Comparison of ENCODE assay signal across 2 cellular contexts in the genomic region with DNA sequence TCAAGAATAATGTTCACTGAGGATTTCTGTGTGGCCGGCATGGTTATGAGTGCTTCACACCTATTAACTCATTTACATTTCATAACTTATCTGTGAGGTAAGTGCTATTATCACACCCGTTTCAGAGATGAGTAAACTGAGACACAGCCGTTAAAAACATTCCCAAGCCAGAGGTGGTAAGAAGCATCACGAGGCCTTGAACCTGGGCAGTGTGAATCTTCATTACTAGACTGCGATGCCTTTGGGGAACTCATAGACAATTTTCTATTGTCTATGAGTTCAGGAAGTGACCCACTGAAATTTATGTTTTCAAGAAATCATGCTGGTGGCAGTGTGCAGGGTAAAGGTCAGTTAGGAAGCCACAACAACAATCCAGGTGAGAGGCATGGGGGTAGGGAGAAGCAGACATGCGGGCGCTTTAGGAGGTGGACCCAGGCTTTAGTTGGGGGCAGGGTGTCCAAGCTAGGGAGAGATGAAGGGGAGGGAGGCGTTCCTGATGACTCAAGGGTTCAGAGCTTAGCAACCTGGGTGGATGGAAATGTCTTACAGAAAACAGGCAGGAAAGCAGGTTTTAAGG.
TF ChIP-seq lines count a peak whose summit lies in the region.

No MANE protein-coding gene starts in this region.

TF ChIP-seq in K562, 482 proteins besides CTCF, POLR2A, EP300 and RAD21 (continued from another document):
- TF ChIP-seq NKRF (IDR thresholded peaks at IDR 0.05; ENCODE audit: borderline replicate concordance): no peak
- TF ChIP-seq ZNF41 (CRISPR knock-in tag; conservative IDR thresholded peaks at IDR 0.05): no peak

TF ChIP-seq in liver, 16 proteins besides CTCF, POLR2A, EP300 and RAD21 (continued from another document):
- TF ChIP-seq, protein P1, sequence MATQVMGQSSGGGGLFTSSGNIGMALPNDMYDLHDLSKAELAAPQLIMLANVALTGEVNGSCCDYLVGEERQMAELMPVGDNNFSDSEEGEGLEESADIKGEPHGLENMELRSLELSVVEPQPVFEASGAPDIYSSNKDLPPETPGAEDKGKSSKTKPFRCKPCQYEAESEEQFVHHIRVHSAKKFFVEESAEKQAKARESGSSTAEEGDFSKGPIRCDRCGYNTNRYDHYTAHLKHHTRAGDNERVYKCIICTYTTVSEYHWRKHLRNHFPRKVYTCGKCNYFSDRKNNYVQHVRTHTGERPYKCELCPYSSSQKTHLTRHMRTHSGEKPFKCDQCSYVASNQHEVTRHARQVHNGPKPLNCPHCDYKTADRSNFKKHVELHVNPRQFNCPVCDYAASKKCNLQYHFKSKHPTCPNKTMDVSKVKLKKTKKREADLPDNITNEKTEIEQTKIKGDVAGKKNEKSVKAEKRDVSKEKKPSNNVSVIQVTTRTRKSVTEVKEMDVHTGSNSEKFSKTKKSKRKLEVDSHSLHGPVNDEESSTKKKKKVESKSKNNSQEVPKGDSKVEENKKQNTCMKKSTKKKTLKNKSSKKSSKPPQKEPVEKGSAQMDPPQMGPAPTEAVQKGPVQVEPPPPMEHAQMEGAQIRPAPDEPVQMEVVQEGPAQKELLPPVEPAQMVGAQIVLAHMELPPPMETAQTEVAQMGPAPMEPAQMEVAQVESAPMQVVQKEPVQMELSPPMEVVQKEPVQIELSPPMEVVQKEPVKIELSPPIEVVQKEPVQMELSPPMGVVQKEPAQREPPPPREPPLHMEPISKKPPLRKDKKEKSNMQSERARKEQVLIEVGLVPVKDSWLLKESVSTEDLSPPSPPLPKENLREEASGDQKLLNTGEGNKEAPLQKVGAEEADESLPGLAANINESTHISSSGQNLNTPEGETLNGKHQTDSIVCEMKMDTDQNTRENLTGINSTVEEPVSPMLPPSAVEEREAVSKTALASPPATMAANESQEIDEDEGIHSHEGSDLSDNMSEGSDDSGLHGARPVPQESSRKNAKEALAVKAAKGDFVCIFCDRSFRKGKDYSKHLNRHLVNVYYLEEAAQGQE (IDR thresholded peaks at IDR 0.05): no peak
- TF ChIP-seq, protein P2, sequence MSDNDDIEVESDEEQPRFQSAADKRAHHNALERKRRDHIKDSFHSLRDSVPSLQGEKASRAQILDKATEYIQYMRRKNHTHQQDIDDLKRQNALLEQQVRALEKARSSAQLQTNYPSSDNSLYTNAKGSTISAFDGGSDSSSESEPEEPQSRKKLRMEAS (IDR thresholded peaks at IDR 0.05): peak; percentile 48
- no peak for TF ChIP-seq EGR1 (IDR thresholded peaks at IDR 0.05; ENCODE audit: low read depth in 2 of 2)
- TF ChIP-seq YY1 (IDR thresholded peaks at IDR 0.05): peak; percentile 60
- TF ChIP-seq SP1 (IDR thresholded peaks at IDR 0.05): peak; percentile 80
- no peak for TF ChIP-seq HNF4G (IDR thresholded peaks at IDR 0.05)
- TF ChIP-seq ATF3 (IDR thresholded peaks at IDR 0.05): no peak
- TF ChIP-seq FOXA2 (IDR thresholded peaks at IDR 0.05): no peak
- TF ChIP-seq HNF4A (conservative IDR thresholded peaks at IDR 0.05): peak; percentile 75 to 78
- TF ChIP-seq NR2F2 (IDR thresholded peaks at IDR 0.05): no peak
- TF ChIP-seq FOXA1 (IDR thresholded peaks at IDR 0.05): no peak
- TF ChIP-seq RXRA (IDR thresholded peaks at IDR 0.05): peak; percentile 65 to 70
- TF ChIP-seq TAF1 (conservative IDR thresholded peaks at IDR 0.05): no peak
